ENCODE assay signal across 1 cellular context in the genomic region with DNA sequence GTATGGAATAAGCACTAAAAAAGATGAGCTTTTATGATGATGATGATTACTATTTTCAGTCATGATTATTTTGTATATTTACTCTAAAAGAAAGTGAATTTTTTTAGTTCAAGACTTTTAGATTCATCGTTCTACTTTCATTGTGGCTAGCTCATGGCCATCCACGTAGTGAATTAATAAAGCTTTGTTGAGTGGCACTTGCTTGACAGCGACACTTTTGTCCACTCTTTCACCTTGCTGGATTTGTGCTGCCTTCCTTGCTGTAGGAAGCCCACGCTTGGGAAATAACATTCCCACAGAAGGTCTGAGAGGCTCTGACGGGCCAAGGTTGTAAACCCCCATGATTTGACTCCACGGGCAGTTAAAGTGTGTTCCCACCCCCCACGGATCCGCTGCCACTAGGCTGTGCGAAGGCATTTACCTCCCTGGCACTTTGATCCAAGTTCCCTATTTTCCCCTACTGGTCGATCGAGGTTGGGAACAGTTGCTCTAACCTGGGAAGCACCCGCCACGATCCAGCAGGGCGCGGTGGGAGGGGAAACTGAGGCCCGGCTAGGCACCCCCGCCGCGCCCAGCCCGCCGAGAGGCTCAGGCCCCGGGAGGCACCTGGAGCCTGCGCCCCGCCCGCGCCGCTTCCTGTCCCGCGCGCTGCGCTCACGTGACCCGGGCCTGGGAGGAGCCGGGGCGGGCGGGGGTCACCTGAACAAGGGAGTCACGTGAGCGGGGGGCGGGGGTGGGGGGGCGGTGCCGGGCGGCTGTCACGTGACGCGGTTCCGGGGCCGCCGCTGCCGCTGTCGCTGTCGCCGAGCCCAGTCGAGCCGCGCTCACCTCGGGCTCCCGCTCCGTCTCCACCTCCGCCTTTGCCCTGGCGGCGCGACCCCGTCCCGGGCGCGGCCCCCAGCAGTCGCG.
TF ChIP-seq lines count a peak whose summit lies in the region.

A gene with protein sequence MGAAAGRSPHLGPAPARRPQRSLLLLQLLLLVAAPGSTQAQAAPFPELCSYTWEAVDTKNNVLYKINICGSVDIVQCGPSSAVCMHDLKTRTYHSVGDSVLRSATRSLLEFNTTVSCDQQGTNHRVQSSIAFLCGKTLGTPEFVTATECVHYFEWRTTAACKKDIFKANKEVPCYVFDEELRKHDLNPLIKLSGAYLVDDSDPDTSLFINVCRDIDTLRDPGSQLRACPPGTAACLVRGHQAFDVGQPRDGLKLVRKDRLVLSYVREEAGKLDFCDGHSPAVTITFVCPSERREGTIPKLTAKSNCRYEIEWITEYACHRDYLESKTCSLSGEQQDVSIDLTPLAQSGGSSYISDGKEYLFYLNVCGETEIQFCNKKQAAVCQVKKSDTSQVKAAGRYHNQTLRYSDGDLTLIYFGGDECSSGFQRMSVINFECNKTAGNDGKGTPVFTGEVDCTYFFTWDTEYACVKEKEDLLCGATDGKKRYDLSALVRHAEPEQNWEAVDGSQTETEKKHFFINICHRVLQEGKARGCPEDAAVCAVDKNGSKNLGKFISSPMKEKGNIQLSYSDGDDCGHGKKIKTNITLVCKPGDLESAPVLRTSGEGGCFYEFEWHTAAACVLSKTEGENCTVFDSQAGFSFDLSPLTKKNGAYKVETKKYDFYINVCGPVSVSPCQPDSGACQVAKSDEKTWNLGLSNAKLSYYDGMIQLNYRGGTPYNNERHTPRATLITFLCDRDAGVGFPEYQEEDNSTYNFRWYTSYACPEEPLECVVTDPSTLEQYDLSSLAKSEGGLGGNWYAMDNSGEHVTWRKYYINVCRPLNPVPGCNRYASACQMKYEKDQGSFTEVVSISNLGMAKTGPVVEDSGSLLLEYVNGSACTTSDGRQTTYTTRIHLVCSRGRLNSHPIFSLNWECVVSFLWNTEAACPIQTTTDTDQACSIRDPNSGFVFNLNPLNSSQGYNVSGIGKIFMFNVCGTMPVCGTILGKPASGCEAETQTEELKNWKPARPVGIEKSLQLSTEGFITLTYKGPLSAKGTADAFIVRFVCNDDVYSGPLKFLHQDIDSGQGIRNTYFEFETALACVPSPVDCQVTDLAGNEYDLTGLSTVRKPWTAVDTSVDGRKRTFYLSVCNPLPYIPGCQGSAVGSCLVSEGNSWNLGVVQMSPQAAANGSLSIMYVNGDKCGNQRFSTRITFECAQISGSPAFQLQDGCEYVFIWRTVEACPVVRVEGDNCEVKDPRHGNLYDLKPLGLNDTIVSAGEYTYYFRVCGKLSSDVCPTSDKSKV (N-terminal part only) (plus strand): TSS at position 788 of the 909 bp plus-strand sequence. CDS start 165 bp downstream, outside the sequence.

TF ChIP-seq in HepG2, 621 proteins besides CTCF, POLR2A, EP300 and RAD21 (continued from another document and continues in another):
- TF ChIP-seq, protein P1, sequence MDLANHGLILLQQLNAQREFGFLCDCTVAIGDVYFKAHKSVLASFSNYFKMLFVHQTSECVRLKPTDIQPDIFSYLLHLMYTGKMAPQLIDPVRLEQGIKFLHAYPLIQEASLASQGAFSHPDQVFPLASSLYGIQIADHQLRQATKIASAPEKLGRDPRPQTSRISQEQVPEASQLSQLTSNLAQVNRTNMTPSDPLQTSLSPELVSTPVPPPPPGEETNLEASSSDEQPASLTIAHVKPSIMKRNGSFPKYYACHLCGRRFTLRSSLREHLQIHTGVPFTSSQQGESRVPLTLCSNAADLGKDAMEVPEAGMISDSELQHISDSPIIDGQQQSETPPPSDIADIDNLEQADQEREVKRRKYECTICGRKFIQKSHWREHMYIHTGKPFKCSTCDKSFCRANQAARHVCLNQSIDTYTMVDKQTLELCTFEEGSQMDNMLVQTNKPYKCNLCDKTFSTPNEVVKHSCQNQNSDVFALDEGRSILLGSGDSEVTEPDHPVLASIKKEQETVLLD (CRISPR knock-in tag; IDR thresholded peaks at IDR 0.05; ENCODE audit: low read depth) = peak; percentile 36; the same call in 1 of the 2 replicates
- no peak for TF ChIP-seq FOXK1 (CRISPR knock-in tag; IDR thresholded peaks at IDR 0.05; ENCODE audit: borderline replicate concordance, low read depth)
- peak; percentile 85 for TF ChIP-seq GATAD1 (CRISPR knock-in tag; IDR thresholded peaks at IDR 0.05)
- TF ChIP-seq NCOA5 (CRISPR knock-in tag; IDR thresholded peaks at IDR 0.05) = no peak
- peak; percentile 28; the same call in 1 of the 2 replicates for TF ChIP-seq RFXAP (CRISPR knock-in tag; IDR thresholded peaks at IDR 0.05; ENCODE audit: borderline replicate concordance)
- no peak for TF ChIP-seq SOX6 (IDR thresholded peaks at IDR 0.05)
- TF ChIP-seq SOX6 (CRISPR knock-in tag; IDR thresholded peaks at IDR 0.05) = peak; percentile 59
- TF ChIP-seq MAFF (IDR thresholded peaks at IDR 0.05; ENCODE audit: low read depth, low read length) = no peak
- no peak for TF ChIP-seq CHD2 (IDR thresholded peaks at IDR 0.05; ENCODE audit: low read depth, low read length)
- no peak for TF ChIP-seq KDM3A (CRISPR knock-in tag; IDR thresholded peaks at IDR 0.05; ENCODE audit: low read depth)
- TF ChIP-seq ZNF546 (CRISPR knock-in tag; conservative IDR thresholded peaks at IDR 0.05) = no peak; the same call in 1 of the 2 replicates
- TF ChIP-seq DMAP1 (CRISPR knock-in tag; IDR thresholded peaks at IDR 0.05) = peak; percentile 81; the same call in 1 of the 2 replicates
- TF ChIP-seq, protein P2, sequence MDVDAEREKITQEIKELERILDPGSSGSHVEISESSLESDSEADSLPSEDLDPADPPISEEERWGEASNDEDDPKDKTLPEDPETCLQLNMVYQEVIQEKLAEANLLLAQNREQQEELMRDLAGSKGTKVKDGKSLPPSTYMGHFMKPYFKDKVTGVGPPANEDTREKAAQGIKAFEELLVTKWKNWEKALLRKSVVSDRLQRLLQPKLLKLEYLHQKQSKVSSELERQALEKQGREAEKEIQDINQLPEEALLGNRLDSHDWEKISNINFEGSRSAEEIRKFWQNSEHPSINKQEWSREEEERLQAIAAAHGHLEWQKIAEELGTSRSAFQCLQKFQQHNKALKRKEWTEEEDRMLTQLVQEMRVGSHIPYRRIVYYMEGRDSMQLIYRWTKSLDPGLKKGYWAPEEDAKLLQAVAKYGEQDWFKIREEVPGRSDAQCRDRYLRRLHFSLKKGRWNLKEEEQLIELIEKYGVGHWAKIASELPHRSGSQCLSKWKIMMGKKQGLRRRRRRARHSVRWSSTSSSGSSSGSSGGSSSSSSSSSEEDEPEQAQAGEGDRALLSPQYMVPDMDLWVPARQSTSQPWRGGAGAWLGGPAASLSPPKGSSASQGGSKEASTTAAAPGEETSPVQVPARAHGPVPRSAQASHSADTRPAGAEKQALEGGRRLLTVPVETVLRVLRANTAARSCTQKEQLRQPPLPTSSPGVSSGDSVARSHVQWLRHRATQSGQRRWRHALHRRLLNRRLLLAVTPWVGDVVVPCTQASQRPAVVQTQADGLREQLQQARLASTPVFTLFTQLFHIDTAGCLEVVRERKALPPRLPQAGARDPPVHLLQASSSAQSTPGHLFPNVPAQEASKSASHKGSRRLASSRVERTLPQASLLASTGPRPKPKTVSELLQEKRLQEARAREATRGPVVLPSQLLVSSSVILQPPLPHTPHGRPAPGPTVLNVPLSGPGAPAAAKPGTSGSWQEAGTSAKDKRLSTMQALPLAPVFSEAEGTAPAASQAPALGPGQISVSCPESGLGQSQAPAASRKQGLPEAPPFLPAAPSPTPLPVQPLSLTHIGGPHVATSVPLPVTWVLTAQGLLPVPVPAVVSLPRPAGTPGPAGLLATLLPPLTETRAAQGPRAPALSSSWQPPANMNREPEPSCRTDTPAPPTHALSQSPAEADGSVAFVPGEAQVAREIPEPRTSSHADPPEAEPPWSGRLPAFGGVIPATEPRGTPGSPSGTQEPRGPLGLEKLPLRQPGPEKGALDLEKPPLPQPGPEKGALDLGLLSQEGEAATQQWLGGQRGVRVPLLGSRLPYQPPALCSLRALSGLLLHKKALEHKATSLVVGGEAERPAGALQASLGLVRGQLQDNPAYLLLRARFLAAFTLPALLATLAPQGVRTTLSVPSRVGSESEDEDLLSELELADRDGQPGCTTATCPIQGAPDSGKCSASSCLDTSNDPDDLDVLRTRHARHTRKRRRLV (CRISPR knock-in tag; IDR thresholded peaks at IDR 0.05) = no peak
- TF ChIP-seq ZNF703 (CRISPR knock-in tag; IDR thresholded peaks at IDR 0.05; ENCODE audit: borderline replicate concordance) = no peak
- 0 out of 2 replicates have a peak, but pooled peaks have one; percentile 42 for TF ChIP-seq RXRA (CRISPR knock-in tag; IDR thresholded peaks at IDR 0.05)
- TF ChIP-seq ZKSCAN1 (IDR thresholded peaks at IDR 0.05; ENCODE audit: low read length) = no peak
- no peak for TF ChIP-seq PAF1 (CRISPR knock-in tag; IDR thresholded peaks at IDR 0.05)
- peak; percentile 91 for TF ChIP-seq GABPB1 (CRISPR knock-in tag; IDR thresholded peaks at IDR 0.05)
- TF ChIP-seq ZNF260 (CRISPR knock-in tag; IDR thresholded peaks at IDR 0.05; ENCODE audit: borderline replicate concordance, low read depth) = no peak
- TF ChIP-seq, protein P3, sequence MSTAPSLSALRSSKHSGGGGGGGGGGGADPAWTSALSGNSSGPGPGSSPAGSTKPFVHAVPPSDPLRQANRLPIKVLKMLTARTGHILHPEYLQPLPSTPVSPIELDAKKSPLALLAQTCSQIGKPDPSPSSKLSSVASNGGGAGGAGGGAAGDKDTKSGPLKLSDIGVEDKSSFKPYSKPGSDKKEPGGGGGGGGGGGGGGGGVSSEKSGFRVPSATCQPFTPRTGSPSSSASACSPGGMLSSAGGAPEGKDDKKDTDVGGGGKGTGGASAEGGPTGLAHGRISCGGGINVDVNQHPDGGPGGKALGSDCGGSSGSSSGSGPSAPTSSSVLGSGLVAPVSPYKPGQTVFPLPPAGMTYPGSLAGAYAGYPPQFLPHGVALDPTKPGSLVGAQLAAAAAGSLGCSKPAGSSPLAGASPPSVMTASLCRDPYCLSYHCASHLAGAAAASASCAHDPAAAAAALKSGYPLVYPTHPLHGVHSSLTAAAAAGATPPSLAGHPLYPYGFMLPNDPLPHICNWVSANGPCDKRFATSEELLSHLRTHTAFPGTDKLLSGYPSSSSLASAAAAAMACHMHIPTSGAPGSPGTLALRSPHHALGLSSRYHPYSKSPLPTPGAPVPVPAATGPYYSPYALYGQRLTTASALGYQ (CRISPR knock-in tag; IDR thresholded peaks at IDR 0.05) = peak; percentile 42; the same call in 1 of the 2 replicates
- TF ChIP-seq SOX5 (CRISPR knock-in tag; IDR thresholded peaks at IDR 0.05; ENCODE audit: borderline replicate concordance) = 0 out of 2 replicates have a peak, but pooled peaks have one; percentile 23
- no peak for TF ChIP-seq SMYD3 (CRISPR knock-in tag; IDR thresholded peaks at IDR 0.05)
- peak; percentile 69 for TF ChIP-seq ELF1 (CRISPR knock-in tag; IDR thresholded peaks at IDR 0.05)
- TF ChIP-seq, protein P4, sequence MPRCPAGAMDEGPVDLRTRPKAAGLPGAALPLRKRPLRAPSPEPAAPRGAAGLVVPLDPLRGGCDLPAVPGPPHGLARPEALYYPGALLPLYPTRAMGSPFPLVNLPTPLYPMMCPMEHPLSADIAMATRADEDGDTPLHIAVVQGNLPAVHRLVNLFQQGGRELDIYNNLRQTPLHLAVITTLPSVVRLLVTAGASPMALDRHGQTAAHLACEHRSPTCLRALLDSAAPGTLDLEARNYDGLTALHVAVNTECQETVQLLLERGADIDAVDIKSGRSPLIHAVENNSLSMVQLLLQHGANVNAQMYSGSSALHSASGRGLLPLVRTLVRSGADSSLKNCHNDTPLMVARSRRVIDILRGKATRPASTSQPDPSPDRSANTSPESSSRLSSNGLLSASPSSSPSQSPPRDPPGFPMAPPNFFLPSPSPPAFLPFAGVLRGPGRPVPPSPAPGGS (CRISPR knock-in tag; IDR thresholded peaks at IDR 0.05) = peak; percentile 18; the same call in 1 of the 2 replicates
- TF ChIP-seq NRL (CRISPR knock-in tag; IDR thresholded peaks at IDR 0.05; ENCODE audit: borderline replicate concordance) = no peak; the same call in 1 of the 2 replicates
- TF ChIP-seq ZFY (CRISPR knock-in tag; IDR thresholded peaks at IDR 0.05) = peak; percentile 91
- no peak for TF ChIP-seq ATAD3A (CRISPR knock-in tag; IDR thresholded peaks at IDR 0.05)
- TF ChIP-seq, protein P5, sequence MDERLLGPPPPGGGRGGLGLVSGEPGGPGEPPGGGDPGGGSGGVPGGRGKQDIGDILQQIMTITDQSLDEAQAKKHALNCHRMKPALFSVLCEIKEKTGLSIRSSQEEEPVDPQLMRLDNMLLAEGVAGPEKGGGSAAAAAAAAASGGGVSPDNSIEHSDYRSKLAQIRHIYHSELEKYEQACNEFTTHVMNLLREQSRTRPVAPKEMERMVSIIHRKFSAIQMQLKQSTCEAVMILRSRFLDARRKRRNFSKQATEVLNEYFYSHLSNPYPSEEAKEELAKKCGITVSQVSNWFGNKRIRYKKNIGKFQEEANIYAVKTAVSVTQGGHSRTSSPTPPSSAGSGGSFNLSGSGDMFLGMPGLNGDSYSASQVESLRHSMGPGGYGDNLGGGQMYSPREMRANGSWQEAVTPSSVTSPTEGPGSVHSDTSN (CRISPR knock-in tag; IDR thresholded peaks at IDR 0.05) = no peak
- no peak for TF ChIP-seq NFE2 (CRISPR knock-in tag; IDR thresholded peaks at IDR 0.05)
- no peak for TF ChIP-seq SRSF9 (IDR thresholded peaks at IDR 0.05; ENCODE audit: borderline replicate concordance, insufficient read depth, low read depth, low read length, poor library complexity, severe bottlenecking)
- TF ChIP-seq RCOR2 (CRISPR knock-in tag; IDR thresholded peaks at IDR 0.05) = no peak; the same call in 1 of the 2 replicates
- 0 out of 2 replicates have a peak, but pooled peaks have one; percentile 25 for TF ChIP-seq JUND (CRISPR knock-in tag; IDR thresholded peaks at IDR 0.05)
- TF ChIP-seq POGZ (CRISPR knock-in tag; IDR thresholded peaks at IDR 0.05) = no peak
- TF ChIP-seq, protein P6, sequence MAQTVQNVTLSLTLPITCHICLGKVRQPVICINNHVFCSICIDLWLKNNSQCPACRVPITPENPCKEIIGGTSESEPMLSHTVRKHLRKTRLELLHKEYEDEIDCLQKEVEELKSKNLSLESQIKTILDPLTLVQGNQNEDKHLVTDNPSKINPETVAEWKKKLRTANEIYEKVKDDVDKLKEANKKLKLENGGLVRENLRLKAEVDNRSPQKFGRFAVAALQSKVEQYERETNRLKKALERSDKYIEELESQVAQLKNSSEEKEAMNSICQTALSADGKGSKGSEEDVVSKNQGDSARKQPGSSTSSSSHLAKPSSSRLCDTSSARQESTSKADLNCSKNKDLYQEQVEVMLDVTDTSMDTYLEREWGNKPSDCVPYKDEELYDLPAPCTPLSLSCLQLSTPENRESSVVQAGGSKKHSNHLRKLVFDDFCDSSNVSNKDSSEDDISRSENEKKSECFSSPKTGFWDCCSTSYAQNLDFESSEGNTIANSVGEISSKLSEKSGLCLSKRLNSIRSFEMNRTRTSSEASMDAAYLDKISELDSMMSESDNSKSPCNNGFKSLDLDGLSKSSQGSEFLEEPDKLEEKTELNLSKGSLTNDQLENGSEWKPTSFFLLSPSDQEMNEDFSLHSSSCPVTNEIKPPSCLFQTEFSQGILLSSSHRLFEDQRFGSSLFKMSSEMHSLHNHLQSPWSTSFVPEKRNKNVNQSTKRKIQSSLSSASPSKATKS (CRISPR knock-in tag; IDR thresholded peaks at IDR 0.05) = no peak
- TF ChIP-seq FOXK2 (IDR thresholded peaks at IDR 0.05) = no peak
- 0 out of 2 replicates have a peak, but pooled peaks have one; percentile 73 for TF ChIP-seq ZNF354B (CRISPR knock-in tag; IDR thresholded peaks at IDR 0.05)
- no peak for TF ChIP-seq MBD4 (IDR thresholded peaks at IDR 0.05; ENCODE audit: borderline replicate concordance, low read length)
- TF ChIP-seq ZNF547 (CRISPR knock-in tag; IDR thresholded peaks at IDR 0.05) = peak; percentile 16; the same call in 1 of the 2 replicates
- peak; percentile 88 for TF ChIP-seq ZFX (CRISPR knock-in tag; IDR thresholded peaks at IDR 0.05; ENCODE audit: low read depth)
